In genomic region chr6:5652738-5653137, GRCh38 we compare ENCODE assay signal across 26 cellular contexts.
"Had no signal": no experiment of that assay in that cellular context is flagged by ENCODE, and none has a peak within 500 bp of the region (broad histone marks: within the 10 kb centered on the region; RNA-seq: fewer than 3 reads in every experiment).

No MANE protein-coding gene starts in this region.

- H3K4me2 ChIP-seq: hepatocyte had no signal

- ATAC-seq: effector memory CD8-positive, alpha-beta T cell; esophagus mucosa; gastrocnemius medialis; left lung; lower lobe of right lung; mucosa of descending colon; naive thymus-derived CD8-positive, alpha-beta T cell had no signal

- H3K9me3 ChIP-seq: colonic mucosa, esophagus squamous epithelium, gastrocnemius medialis, left lung, lower lobe of right lung, mucosa of descending colon had no signal

- H3K4me1 ChIP-seq: colonic mucosa, esophagus squamous epithelium, left lung, lower lobe of right lung had no signal

- H3K27ac ChIP-seq: colonic mucosa, epithelial cell of prostate, esophagus squamous epithelium, gastrocnemius medialis, hepatocyte, left lung, lower lobe of right lung had no signal

- H2AFZ ChIP-seq: hepatocyte had no signal

- H3K4me3 ChIP-seq: colonic mucosa, esophagus squamous epithelium, gastrocnemius medialis, hepatocyte, left lung, lower lobe of right lung, mucosa of descending colon had no signal

- DNase-seq: colonic mucosa; cortex of kidney; effector CD8-positive, alpha-beta T cell; effector memory CD8-positive, alpha-beta T cell; endodermal cell; erythroblast; esophagus squamous epithelium; foreskin fibroblast; foreskin melanocyte; gastrocnemius medialis; glutamatergic neuron; head of caudate nucleus; hypothalamus; immature natural killer cell; islet precursor cell; kidney; kidney glomerular epithelial cell; left lung; lower lobe of right lung; mesenchymal stem cell; mucosa of descending colon; naive B cell; naive thymus-derived CD8-positive, alpha-beta T cell had no signal

- H3K36me3 ChIP-seq: colonic mucosa, gastrocnemius medialis, lower lobe of right lung had no signal

- H3K27me3 ChIP-seq: colonic mucosa, esophagus squamous epithelium, gastrocnemius medialis, hepatocyte, left lung had no signal
